ENCODE assay signal across 34 cellular contexts in the genomic region with DNA sequence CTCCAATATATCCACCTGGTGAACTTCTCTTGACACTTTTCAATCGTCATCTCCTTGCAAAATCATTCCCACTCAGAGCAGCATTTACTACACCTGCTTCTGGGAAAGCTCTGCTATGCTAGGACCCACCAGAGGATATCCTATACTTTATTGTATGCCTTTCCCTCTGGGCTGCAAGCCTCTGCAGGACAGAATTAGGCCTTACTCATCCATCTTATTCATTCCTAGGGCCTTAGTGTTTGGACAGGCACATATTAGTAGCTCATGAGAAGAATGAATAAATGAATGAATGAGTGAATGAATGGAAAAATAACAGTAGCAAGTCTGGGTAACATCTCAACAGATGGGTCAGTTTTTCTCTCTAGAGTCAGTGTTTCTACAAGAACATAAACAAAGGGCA.
"Had no signal": no experiment of that assay in that cellular context is flagged by ENCODE, and none has a peak within 500 bp of the region (broad histone marks: within the 10 kb centered on the region; RNA-seq: fewer than 3 reads in every experiment).

No MANE protein-coding gene starts in this region.

- H3K27me3 Mint-ChIP-seq: activated CD4-positive, alpha-beta T cell treated with anti-CD3 and anti-CD28 coated beads for 36 hours; activated CD4-positive, alpha-beta T cell treated with anti-CD3 and anti-CD28 coated beads, Interleukin-2, amount 10 ng/mL, durations not matched to agents 24 days and 14 days; activated CD8-positive, alpha-beta memory T cell treated with anti-CD3 and anti-CD28 coated beads, Interleukin-2, amount 10 ng/mL, durations not matched to agents 7 days and 5 days; activated naive CD8-positive, alpha-beta T cell treated with anti-CD3 and anti-CD28 coated beads for 36 hours had no signal

- DNase-seq: activated CD4-positive, alpha-beta memory T cell treated with anti-CD3 and anti-CD28 coated beads for 36 hours; activated CD4-positive, alpha-beta T cell treated with anti-CD3 and anti-CD28 coated beads for 36 hours; activated CD4-positive, alpha-beta T cell treated with anti-CD3 and anti-CD28 coated beads, Interleukin-2, amount 10 ng/mL, durations not matched to agents 24 days and 14 days; activated CD4-positive, CD25-positive, alpha-beta regulatory T cell; activated CD4-positive, CD25-positive, alpha-beta regulatory T cell treated with anti-CD3 and anti-CD28 coated beads, Interleukin-2, amount 50 U/mL, for 72 hours; activated CD8-positive, alpha-beta memory T cell treated with anti-CD3 and anti-CD28 coated beads, Interleukin-2, amount 10 ng/mL, durations not matched to agents 7 days and 5 days; activated CD8-positive, alpha-beta memory T cell treated with anti-CD3 and anti-CD28 coated beads, Interleukin-2, amount 50 U/mL, for 4 hours; activated CD8-positive, alpha-beta T cell treated with anti-CD3 and anti-CD28 coated beads, Interleukin-2, amount 10 ng/mL, durations not matched to agents 7 days and 5 days; activated effector memory CD4-positive, alpha-beta T cell treated with anti-CD3 and anti-CD28 coated beads, Interleukin-2, amount 50 U/mL, for 16 hours; activated naive CD4-positive, alpha-beta T cell treated with anti-CD3 and anti-CD28 coated beads for 36 hours; activated naive CD8-positive, alpha-beta T cell treated with anti-CD3 and anti-CD28 coated beads for 36 hours; activated naive CD8-positive, alpha-beta T cell treated with anti-CD3 and anti-CD28 coated beads, Interleukin-2, amount 50 U/mL, for 24 hours; activated T-cell treated with anti-CD3 and anti-CD28 coated beads, Interleukin-2, amount 50 U/mL, for 1 hour; activated T-cell treated with anti-CD3 and anti-CD28 coated beads, Interleukin-2, amount 50 U/mL, for 48 hours; adrenal gland; amygdala; aorta; body of pancreas; central memory CD4-positive, alpha-beta T cell; cerebellar nuclear complex; colonic mucosa; effector CD8-positive, alpha-beta T cell; foreskin fibroblast; gastrocnemius medialis; glutamatergic neuron; heart left ventricle; T-helper 17 cell; T1000 had no signal

- H3K9me3 Mint-ChIP-seq: activated CD4-positive, alpha-beta memory T cell treated with anti-CD3 and anti-CD28 coated beads for 36 hours; activated CD4-positive, alpha-beta T cell treated with anti-CD3 and anti-CD28 coated beads, Interleukin-2, amount 10 ng/mL, durations not matched to agents 24 days and 14 days; activated naive CD4-positive, alpha-beta T cell treated with anti-CD3 and anti-CD28 coated beads for 36 hours; activated naive CD4-positive, alpha-beta T cell treated with anti-CD3 and anti-CD28 coated beads, Interleukin-2, amount 50 U/mL, for 24 hours; activated naive CD8-positive, alpha-beta T cell treated with anti-CD3 and anti-CD28 coated beads for 36 hours; activated naive CD8-positive, alpha-beta T cell treated with anti-CD3 and anti-CD28 coated beads, Interleukin-2, amount 50 U/mL, for 24 hours; activated T-helper 1 cell treated with anti-CD3 and anti-CD28 coated beads, Interleukin-12 subunit alpha, Interleukin-12 subunit beta, Interleukin-2, Interleukin-4 antibody, amounts not matched to agents 30 ng/mL and 10 ng/mL and 1 ng/mL, durations not matched to agents 14 hours and 24 hours and 36 hours; activated T-helper 2 cell treated with anti-CD3 and anti-CD28 coated beads, Interferon-gamma antibody, Interleukin-2, Interleukin-4, amounts not matched to agents 10 μg/mL and 5 μg/mL and 100 μg/mL, durations not matched to agents 14 hours and 24 hours and 36 hours; T-helper 2 cell treated with Interferon-gamma antibody and Interleukin-4, amounts not matched to agents 5 μg/mL and 100 μg/mL, for 36 hours had no signal

- H3K4me1 ChIP-seq: adrenal gland, body of pancreas, colonic mucosa had no signal

- H3K4me3 Mint-ChIP-seq: activated CD4-positive, alpha-beta memory T cell treated with anti-CD3 and anti-CD28 coated beads for 36 hours; activated CD4-positive, alpha-beta T cell treated with anti-CD3 and anti-CD28 coated beads for 36 hours; activated CD4-positive, alpha-beta T cell treated with anti-CD3 and anti-CD28 coated beads, Interleukin-2, amount 10 ng/mL, durations not matched to agents 24 days and 14 days; activated CD8-positive, alpha-beta memory T cell treated with anti-CD3 and anti-CD28 coated beads, Interleukin-2, amount 10 ng/mL, durations not matched to agents 7 days and 5 days; activated CD8-positive, alpha-beta T cell treated with anti-CD3 and anti-CD28 coated beads, Interleukin-2, amount 10 ng/mL, durations not matched to agents 7 days and 5 days; activated naive CD4-positive, alpha-beta T cell treated with anti-CD3 and anti-CD28 coated beads for 36 hours; activated naive CD4-positive, alpha-beta T cell treated with anti-CD3 and anti-CD28 coated beads, Interleukin-2, amount 50 U/mL, for 24 hours; activated naive CD8-positive, alpha-beta T cell treated with anti-CD3 and anti-CD28 coated beads for 36 hours; activated naive CD8-positive, alpha-beta T cell treated with anti-CD3 and anti-CD28 coated beads, Interleukin-2, amount 50 U/mL, for 24 hours; activated T-helper 1 cell treated with anti-CD3 and anti-CD28 coated beads, Interleukin-12 subunit alpha, Interleukin-12 subunit beta, Interleukin-2, Interleukin-4 antibody, amounts not matched to agents 30 ng/mL and 10 ng/mL and 1 ng/mL, durations not matched to agents 14 hours and 24 hours and 36 hours; T-helper 17 cell; T-helper 2 cell treated with Interferon-gamma antibody and Interleukin-4, amounts not matched to agents 5 μg/mL and 100 μg/mL, for 36 hours had no signal

- H3K4me3 ChIP-seq: adrenal gland, body of pancreas, cardiac muscle cell, colonic mucosa, gastrocnemius medialis, heart left ventricle had no signal

- H3K27ac Mint-ChIP-seq: activated CD4-positive, alpha-beta memory T cell treated with anti-CD3 and anti-CD28 coated beads for 36 hours; activated CD4-positive, alpha-beta T cell treated with anti-CD3 and anti-CD28 coated beads for 36 hours; activated CD4-positive, alpha-beta T cell treated with anti-CD3 and anti-CD28 coated beads, Interleukin-2, amount 10 ng/mL, durations not matched to agents 24 days and 14 days; activated CD8-positive, alpha-beta memory T cell treated with anti-CD3 and anti-CD28 coated beads, Interleukin-2, amount 10 ng/mL, durations not matched to agents 7 days and 5 days; activated CD8-positive, alpha-beta T cell treated with anti-CD3 and anti-CD28 coated beads, Interleukin-2, amount 10 ng/mL, durations not matched to agents 7 days and 5 days; activated naive CD4-positive, alpha-beta T cell treated with anti-CD3 and anti-CD28 coated beads for 36 hours; activated naive CD4-positive, alpha-beta T cell treated with anti-CD3 and anti-CD28 coated beads, Interleukin-2, amount 50 U/mL, for 24 hours; activated naive CD8-positive, alpha-beta T cell treated with anti-CD3 and anti-CD28 coated beads for 36 hours; activated naive CD8-positive, alpha-beta T cell treated with anti-CD3 and anti-CD28 coated beads, Interleukin-2, amount 50 U/mL, for 24 hours; activated T-helper 1 cell treated with anti-CD3 and anti-CD28 coated beads, Interleukin-12 subunit alpha, Interleukin-12 subunit beta, Interleukin-2, Interleukin-4 antibody, amounts not matched to agents 30 ng/mL and 10 ng/mL and 1 ng/mL, durations not matched to agents 14 hours and 24 hours and 36 hours; activated T-helper 2 cell treated with anti-CD3 and anti-CD28 coated beads, Interferon-gamma antibody, Interleukin-2, Interleukin-4, amounts not matched to agents 10 μg/mL and 5 μg/mL and 100 μg/mL, durations not matched to agents 14 hours and 24 hours and 36 hours; T-helper 17 cell; T-helper 2 cell treated with Interferon-gamma antibody and Interleukin-4, amounts not matched to agents 5 μg/mL and 100 μg/mL, for 36 hours had no signal

- H3K27me3 ChIP-seq: adrenal gland, body of pancreas, cardiac muscle cell, colonic mucosa, gastrocnemius medialis had no signal

- H3K36me3 ChIP-seq: adrenal gland, cardiac muscle cell, colonic mucosa, gastrocnemius medialis, heart left ventricle had no signal

- H3K4me1 Mint-ChIP-seq: activated CD4-positive, alpha-beta T cell treated with anti-CD3 and anti-CD28 coated beads for 36 hours; activated CD4-positive, alpha-beta T cell treated with anti-CD3 and anti-CD28 coated beads, Interleukin-2, amount 10 ng/mL, durations not matched to agents 24 days and 14 days; activated CD8-positive, alpha-beta memory T cell treated with anti-CD3 and anti-CD28 coated beads, Interleukin-2, amount 10 ng/mL, durations not matched to agents 7 days and 5 days; activated naive CD4-positive, alpha-beta T cell treated with anti-CD3 and anti-CD28 coated beads, Interleukin-2, amount 50 U/mL, for 24 hours; activated naive CD8-positive, alpha-beta T cell treated with anti-CD3 and anti-CD28 coated beads for 36 hours; activated naive CD8-positive, alpha-beta T cell treated with anti-CD3 and anti-CD28 coated beads, Interleukin-2, amount 50 U/mL, for 24 hours; T-helper 17 cell had no signal

- H3K9me3 ChIP-seq: adrenal gland, body of pancreas, colonic mucosa, gastrocnemius medialis, heart left ventricle had no signal

- H3K27ac ChIP-seq: adrenal gland, body of pancreas, cardiac muscle cell, colonic mucosa, gastrocnemius medialis, heart left ventricle had no signal

- H3K36me3 Mint-ChIP-seq: activated CD4-positive, alpha-beta memory T cell treated with anti-CD3 and anti-CD28 coated beads for 36 hours; activated CD8-positive, alpha-beta memory T cell treated with anti-CD3 and anti-CD28 coated beads, Interleukin-2, amount 10 ng/mL, durations not matched to agents 7 days and 5 days; activated naive CD4-positive, alpha-beta T cell treated with anti-CD3 and anti-CD28 coated beads, Interleukin-2, amount 50 U/mL, for 24 hours; activated naive CD8-positive, alpha-beta T cell treated with anti-CD3 and anti-CD28 coated beads for 36 hours had no signal

- ATAC-seq: activated CD4-positive, alpha-beta T cell treated with anti-CD3 and anti-CD28 coated beads for 36 hours; activated CD8-positive, alpha-beta memory T cell treated with anti-CD3 and anti-CD28 coated beads, Interleukin-2, amount 10 ng/mL, durations not matched to agents 7 days and 5 days; activated CD8-positive, alpha-beta T cell treated with anti-CD3 and anti-CD28 coated beads, Interleukin-2, amount 10 ng/mL, durations not matched to agents 7 days and 5 days; activated naive CD8-positive, alpha-beta T cell treated with anti-CD3 and anti-CD28 coated beads, Interleukin-2, amount 50 U/mL, for 24 hours; body of pancreas; esophagus mucosa; gastrocnemius medialis; heart left ventricle; T-helper 17 cell had no signal
